In genomic region chr16:89291776-89292175, GRCh38 we compare ENCODE assay signal across 18 cellular contexts.
DNase-seq lines count a peak whose midpoint lies in the region; ATAC-seq and TF ChIP-seq lines count a peak whose summit lies in the region.
"Had no signal": no experiment of that assay in that cellular context is flagged by ENCODE, and none has a peak within 500 bp of the region (broad histone marks: within the 10 kb centered on the region; RNA-seq: fewer than 3 reads in every experiment).

No MANE protein-coding gene starts in this region.

- H3K27me3 Mint-ChIP-seq in activated T-cell treated with anti-CD3 and anti-CD28 coated beads, Interleukin-2, amount 50 U/mL, for 24 hours = no peaks in the 10 kb centered on the region
- H3K27me3 Mint-ChIP-seq in activated T-cell treated with anti-CD3 and anti-CD28 coated beads, Interleukin-2, amount 50 U/mL, for 72 hours (ENCODE audit: low read depth) = no peaks in the 10 kb centered on the region
- H3K27me3 Mint-ChIP-seq in effector memory CD8-positive, alpha-beta T cell = no peaks in the 10 kb centered on the region
- H3K27me3 Mint-ChIP-seq in neural crest cell (ENCODE audit: low read depth) = no peaks in the 10 kb centered on the region
- H3K27me3 Mint-ChIP-seq: activated CD4-positive, alpha-beta memory T cell treated with anti-CD3 and anti-CD28 coated beads, Interleukin-2, amount 10 ng/mL, durations not matched to agents 7 days and 5 days; CD4-positive, alpha-beta T cell had no signal

- peak overlapping the region; percentile 82 for H3K27ac Mint-ChIP-seq in activated T-cell treated with anti-CD3 and anti-CD28 coated beads, Interleukin-2, amount 50 U/mL, for 24 hours
- no peak overlapping the region for H3K27ac Mint-ChIP-seq in activated T-cell treated with anti-CD3 and anti-CD28 coated beads, Interleukin-2, amount 50 U/mL, for 72 hours
- peak overlapping the region; percentile 82 to 88 for H3K27ac Mint-ChIP-seq in effector memory CD8-positive, alpha-beta T cell
- H3K27ac Mint-ChIP-seq in neural crest cell (ENCODE audit: unreplicated experiment) = no peak overlapping the region
- H3K27ac Mint-ChIP-seq: CD4-positive, alpha-beta T cell had no signal

- no peak for ATAC-seq in activated T-cell treated with anti-CD3 and anti-CD28 coated beads, Interleukin-2, amount 50 U/mL, for 72 hours (replicated peaks in 1 of 2)
- ATAC-seq in effector memory CD8-positive, alpha-beta T cell (replicated peaks) = no peak
- ATAC-seq: A549 had no signal

- H3K9me3 ChIP-seq in HUES64 (ENCODE audit: insufficient read depth, low read depth, low read length) = no peaks in the 10 kb centered on the region
- H3K9me3 ChIP-seq: A549, MG63 had no signal

- H3K9me3 Mint-ChIP-seq in activated T-cell treated with anti-CD3 and anti-CD28 coated beads, Interleukin-2, amount 50 U/mL, for 24 hours = no peaks in the 10 kb centered on the region
- H3K9me3 Mint-ChIP-seq in activated T-cell treated with anti-CD3 and anti-CD28 coated beads, Interleukin-2, amount 50 U/mL, for 72 hours = no peaks in the 10 kb centered on the region
- H3K9me3 Mint-ChIP-seq in effector memory CD8-positive, alpha-beta T cell = no peaks in the 10 kb centered on the region
- H3K9me3 Mint-ChIP-seq in neural crest cell = no peaks in the 10 kb centered on the region
- H3K9me3 Mint-ChIP-seq: activated CD4-positive, alpha-beta memory T cell treated with anti-CD3 and anti-CD28 coated beads, Interleukin-2, amount 10 ng/mL, durations not matched to agents 7 days and 5 days; CD4-positive, alpha-beta T cell had no signal

- no peak for TF ChIP-seq CTCF in neural crest cell (conservative IDR thresholded peaks at IDR 0.05)

- H3K36me3 ChIP-seq in HUES64 (ENCODE audit: insufficient read depth, low read length) = peaks cover 22% of the 10 kb centered on the region

- no peak for DNase-seq in activated T-cell treated with anti-CD3 and anti-CD28 coated beads, Interleukin-2, amount 50 U/mL, for 24 hours
- no peak for DNase-seq in activated T-cell treated with anti-CD3 and anti-CD28 coated beads, Interleukin-2, amount 50 U/mL, for 72 hours
- no peak for DNase-seq in effector memory CD8-positive, alpha-beta T cell
- no peak for DNase-seq in neural crest cell (ENCODE audit: low read depth, low spot score)
- no peak for DNase-seq in DMS153 treated with DMSO at 0.1 percent for 48 hours (lab: John Stamatoyannopoulos, UW; ENCODE audit: unreplicated experiment)
- DNase-seq in stimulated activated CD4-positive, alpha-beta T cell treated with anti-CD3 and anti-CD28 coated beads, Interleukin-15, amount 100 ng/mL, for 24 hours = no peak
- DNase-seq in CD1c-positive myeloid dendritic cell (ENCODE audit: extremely low spot score) = no peak
- DNase-seq: activated CD4-positive, alpha-beta memory T cell treated with anti-CD3 and anti-CD28 coated beads, Interleukin-2, amount 10 ng/mL, durations not matched to agents 7 days and 5 days; CD4-positive, alpha-beta T cell; cortex of kidney; MG63; NCI-H1694; NCI-H446; retina; T-helper 1 cell had no signal

- whole genome bisulfite sequencing in HUES64 = 79% methylated on average over 13 of the region's 13 CpGs

- H3K36me3 Mint-ChIP-seq in activated T-cell treated with anti-CD3 and anti-CD28 coated beads, Interleukin-2, amount 50 U/mL, for 24 hours (ENCODE audit: low read depth) = peaks cover 67% of the 10 kb centered on the region
- peaks cover 2 to 9% of the 10 kb centered on the region in 2 donors for H3K36me3 Mint-ChIP-seq in activated T-cell treated with anti-CD3 and anti-CD28 coated beads, Interleukin-2, amount 50 U/mL, for 72 hours (ENCODE audit: insufficient read depth in 2 of 2)
- peaks cover 50% of the 10 kb centered on the region for H3K36me3 Mint-ChIP-seq in effector memory CD8-positive, alpha-beta T cell (ENCODE audit: insufficient read depth)
- H3K36me3 Mint-ChIP-seq in neural crest cell (ENCODE audit: low read depth) = no peaks in the 10 kb centered on the region

- no peak overlapping the region for H3K4me3 Mint-ChIP-seq in activated T-cell treated with anti-CD3 and anti-CD28 coated beads, Interleukin-2, amount 50 U/mL, for 24 hours
- H3K4me3 Mint-ChIP-seq in activated T-cell treated with anti-CD3 and anti-CD28 coated beads, Interleukin-2, amount 50 U/mL, for 72 hours = no peak overlapping the region
- no peak overlapping the region for H3K4me3 Mint-ChIP-seq in effector memory CD8-positive, alpha-beta T cell
- H3K4me3 Mint-ChIP-seq in neural crest cell = peak overlapping the region; percentile 21
- H3K4me3 Mint-ChIP-seq: activated CD4-positive, alpha-beta memory T cell treated with anti-CD3 and anti-CD28 coated beads, Interleukin-2, amount 10 ng/mL, durations not matched to agents 7 days and 5 days; CD4-positive, alpha-beta T cell had no signal

- no peaks in the 10 kb centered on the region for H3K27me3 ChIP-seq in HUES64 (ENCODE audit: insufficient read depth, low read length)
- H3K27me3 ChIP-seq: MG63 had no signal

- peak overlapping the region; percentile 80 for H3K27ac ChIP-seq in HUES64 (ENCODE audit: low read depth, low read length)
- H3K27ac ChIP-seq: A549, VCaP had no signal

- no peak overlapping the region for H3K4me3 ChIP-seq in HUES64 (ENCODE audit: low read length)
- H3K4me3 ChIP-seq: A549, MG63 had no signal

- peaks cover 26% of the 10 kb centered on the region for H3K4me1 Mint-ChIP-seq in activated T-cell treated with anti-CD3 and anti-CD28 coated beads, Interleukin-2, amount 50 U/mL, for 24 hours (ENCODE audit: low read depth)
- peaks cover 12% of the 10 kb centered on the region for H3K4me1 Mint-ChIP-seq in activated T-cell treated with anti-CD3 and anti-CD28 coated beads, Interleukin-2, amount 50 U/mL, for 72 hours (ENCODE audit: low read depth)
- peaks cover 23 to 24% of the 10 kb centered on the region in 2 donors for H3K4me1 Mint-ChIP-seq in effector memory CD8-positive, alpha-beta T cell (ENCODE audit: low read depth in 2 of 2)
- peaks cover 43% of the 10 kb centered on the region for H3K4me1 Mint-ChIP-seq in neural crest cell

- H3K4me1 ChIP-seq in HUES64 (ENCODE audit: insufficient read depth, low read length) = peaks cover 57% of the 10 kb centered on the region

- H3K9ac ChIP-seq in HUES64 (ENCODE audit: low read depth, low read length) = peak overlapping the region; percentile 47

Comparison
In these comparisons a context has a peak if more than half of its experiments do, and no peak if none do; other contexts are left out.
1. H3K27ac Mint-ChIP-seq: peak in activated T-cell treated with anti-CD3 and anti-CD28 coated beads, Interleukin-2, amount 50 U/mL, for 24 hours (single experiment) and effector memory CD8-positive, alpha-beta T cell (2 of 2); none in activated T-cell treated with anti-CD3 and anti-CD28 coated beads, Interleukin-2, amount 50 U/mL, for 72 hours (single experiment) and neural crest cell (single experiment).